In the genomic region with DNA sequence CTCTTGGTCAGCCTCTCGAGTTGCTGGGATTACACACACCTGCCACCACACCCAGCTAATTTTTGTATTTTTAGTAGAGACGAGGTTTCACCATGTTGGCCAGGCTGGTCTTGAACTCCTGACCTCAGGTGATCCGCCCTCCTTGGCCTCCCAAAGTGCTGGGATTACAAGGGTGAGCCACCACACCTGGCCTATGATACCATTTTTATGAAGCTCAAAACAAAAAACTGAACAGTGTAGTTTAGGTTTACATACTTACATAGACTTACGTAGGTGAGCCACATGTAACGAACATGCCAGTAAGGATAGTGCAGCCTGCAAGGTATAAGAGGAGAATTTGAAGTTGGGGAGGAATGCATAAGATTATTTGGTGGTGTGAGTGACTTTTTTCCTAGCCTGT, we compare ENCODE assay signal across 6 cellular contexts. TPM values are rescaled to one million over a fixed set of nuclear protein-coding genes. Genes with fewer than 3 reads are reported as not detected.
"Had no signal": no experiment of that assay in that cellular context is flagged by ENCODE, and none has a peak within 500 bp of the region (broad histone marks: within the 10 kb centered on the region; RNA-seq: fewer than 3 reads in every experiment).

No MANE protein-coding gene starts in this region.

RNA-seq across cellular contexts. Expression of gene TBX4, which starts 57.2 kb away (rescaled TPM):
- total RNA-seq: GM23248, GM23338, H1, H4, H7, H9 had no signal
- polyA plus RNA-seq: GM23248, GM23338 had no signal
